In the genomic region with DNA sequence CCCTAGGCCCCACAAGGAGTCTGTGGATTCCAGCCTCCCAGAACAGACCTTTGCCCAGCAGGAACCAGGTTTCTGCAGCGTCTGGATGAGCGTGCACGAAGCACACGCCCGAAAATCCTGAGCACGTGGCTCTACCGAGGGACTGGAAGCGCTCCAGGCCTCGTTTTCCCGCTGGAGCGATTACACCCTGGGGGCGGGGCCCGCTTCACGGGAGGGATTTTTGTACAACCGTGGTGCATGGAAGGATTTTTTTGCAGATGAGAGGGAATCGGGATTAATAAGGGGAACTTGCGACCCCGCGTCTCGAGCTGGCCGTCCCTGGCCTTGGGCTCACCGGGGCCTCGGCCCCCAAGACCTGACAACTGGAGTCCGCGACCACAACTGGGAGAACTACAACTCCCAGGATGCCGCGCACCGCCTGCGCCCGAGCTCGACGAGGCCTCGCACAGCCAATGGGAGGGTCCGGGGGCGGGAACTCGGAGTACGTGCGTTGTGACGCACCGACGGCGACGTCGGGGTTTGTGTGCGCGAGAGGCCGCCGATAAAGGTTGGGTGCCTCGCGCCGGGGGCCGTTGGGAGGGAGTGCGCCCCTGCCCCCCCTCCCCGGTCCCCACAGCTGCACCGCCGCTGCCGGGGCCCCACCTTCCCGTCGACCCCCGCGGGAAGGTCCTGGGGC, we compare ENCODE assay signal across 8 cellular contexts. TPM values are rescaled to one million over a fixed set of nuclear protein-coding genes. Genes with fewer than 3 reads are reported as not detected.
DNase-seq lines count a peak whose midpoint lies in the region; ATAC-seq and TF ChIP-seq lines count a peak whose summit lies in the region.

Gene ZNF628, plus strand, starts transcription at position 518 of the 676 bp plus-strand sequence. CDS start 3,294 bp downstream, outside the sequence.

- H3K27ac Mint-ChIP-seq in CD4-positive, CD25-positive, alpha-beta regulatory T cell, result peak within 1 kb of the TSS; percentile 76 to 94 (median 90)
- peak within 1 kb of the TSS; percentile 92 for H3K27ac Mint-ChIP-seq in activated CD8-positive, alpha-beta T cell treated with anti-CD3 and anti-CD28 coated beads for 36 hours

- H3K4me3 ChIP-seq in CD4-positive, CD25-positive, alpha-beta regulatory T cell (ENCODE audit: low read depth, low read length), result peak within 1 kb of the TSS; percentile 93
- H3K4me3 ChIP-seq in ectodermal cell (ENCODE audit: insufficient read depth, low read depth, low read length) (peak within 1 kb of the TSS; percentile 69), lung (peak within 1 kb of the TSS; percentile 46)

- CTCF ChIA-PET in activated CD8-positive, alpha-beta T cell treated with anti-CD3 and anti-CD28 coated beads for 36 hours (lab: Charles Lee), result interaction anchor here (0.8 to 5.6 kb wide), 7 partner anchors 9 to 184 kb away, joined by 3 to 47 read pairs (median 4); partner anchors contain the start of gene NAT14

- H3K4me1 ChIP-seq in CD4-positive, CD25-positive, alpha-beta regulatory T cell (ENCODE audit: control insufficient read depth, insufficient read depth, low read length, poor library complexity, severe bottlenecking), result peaks cover 19% of the 10 kb centered on the region
- H3K4me1 ChIP-seq in ectodermal cell (ENCODE audit: control insufficient read depth, insufficient read depth, low read length) (peaks cover 19% of the 10 kb centered on the region), lung (ENCODE audit: control insufficient read depth in 2 of 2, insufficient read depth in 2 of 2, low read length in 2 of 2) (peaks cover 0 to 14% of the 10 kb centered on the region in 2 donors)

- 2% methylated on average over 54 of the region's 61 CpGs for WGBS in ectodermal cell, 2 experiments
- WGBS in lung, 2 donors, result 1% methylated on average over 44 to 61 of the region's 61 CpGs

- H3K4me3 Mint-ChIP-seq in CD4-positive, CD25-positive, alpha-beta regulatory T cell, result peak within 1 kb of the TSS; percentile 92 to 98 (median 94)
- H3K4me3 Mint-ChIP-seq in activated CD8-positive, alpha-beta T cell treated with anti-CD3 and anti-CD28 coated beads for 36 hours, result peak within 1 kb of the TSS; percentile 91

- H3K4me1 Mint-ChIP-seq in CD4-positive, CD25-positive, alpha-beta regulatory T cell, result peaks cover 0 to 42% (median 23%) of the 10 kb centered on the region in 4 donors
- peaks cover 28% of the 10 kb centered on the region for H3K4me1 Mint-ChIP-seq in activated CD8-positive, alpha-beta T cell treated with anti-CD3 and anti-CD28 coated beads for 36 hours (ENCODE audit: low read depth)

- H3K27me3 ChIP-seq in CD4-positive, CD25-positive, alpha-beta regulatory T cell (ENCODE audit: control insufficient read depth, insufficient read depth, low read length), result no peaks in the 10 kb centered on the region
- H3K27me3 ChIP-seq in ectodermal cell (ENCODE audit: control insufficient read depth, insufficient read depth, low read length, poor library complexity, severe bottlenecking) (no peaks in the 10 kb centered on the region), lung (ENCODE audit: control insufficient read depth, insufficient read depth) (no peaks in the 10 kb centered on the region)

- peak within 1 kb of the TSS; percentile 93 for H3K27ac ChIP-seq in CD4-positive, CD25-positive, alpha-beta regulatory T cell (ENCODE audit: insufficient read depth, low read length, poor library complexity, severe bottlenecking)
- H3K27ac ChIP-seq in ectodermal cell (ENCODE audit: insufficient read depth, low read depth, low read length, poor library complexity, severe bottlenecking), result peak within 1 kb of the TSS; percentile 58
- peak within 1 kb of the TSS; percentile 61 to 87 for H3K27ac ChIP-seq in lung (ENCODE audit: low read depth in 1 of 2, low read length in 1 of 2)

- H3K27me3 Mint-ChIP-seq in CD4-positive, CD25-positive, alpha-beta regulatory T cell, result peaks cover 5% of the 10 kb centered on the region
- H3K27me3 Mint-ChIP-seq in activated CD8-positive, alpha-beta T cell treated with anti-CD3 and anti-CD28 coated beads for 36 hours, result no peaks in the 10 kb centered on the region

- POLR2A ChIA-PET in activated CD8-positive, alpha-beta T cell treated with anti-CD3 and anti-CD28 coated beads for 36 hours (lab: Charles Lee), result interaction anchor here (0.9 to 3.5 kb wide), 7 partner anchors 10 to 221 kb away, joined by 3 to 22 read pairs (median 3); partner anchors contain the start of genes FIZ1, NAT14 and ZNF524

- intact Hi-C loops in activated CD8-positive, alpha-beta T cell treated with anti-CD3 and anti-CD28 coated beads for 36 hours (cut with micrococcal nuclease), result no loop called here

- ATAC-seq in CD4-positive, CD25-positive, alpha-beta regulatory T cell (ENCODE audit: low read depth in 2 of 2), result peak; percentile 93 to 95
- peak; percentile 81 for ATAC-seq in GM19455 (IDR thresholded peaks at IDR 0.05; ENCODE audit: unreplicated experiment)
- ATAC-seq in activated CD8-positive, alpha-beta T cell treated with anti-CD3 and anti-CD28 coated beads for 36 hours, result peak; percentile 93
- peak; percentile 96 for ATAC-seq in lung (ENCODE audit: insufficient read depth, low FRiP score)

- peak; percentile 96 to 99 (median 98) for DNase-seq in CD4-positive, CD25-positive, alpha-beta regulatory T cell
- peak; percentile 99 for DNase-seq in HK-2 (ENCODE audit: unreplicated experiment)
- DNase-seq in NCI-H82 treated with DMSO at 0.1 percent for 48 hours (lab: John Stamatoyannopoulos, UW; ENCODE audit: unreplicated experiment), result peak; percentile 95
- peak; percentile 99 for DNase-seq in activated CD8-positive, alpha-beta T cell treated with anti-CD3 and anti-CD28 coated beads for 36 hours
- DNase-seq in lung (ENCODE audit: low spot score), result peak; percentile 99
- peak; percentile 96 to 99 (median 98) for DNase-seq in stimulated activated CD4-positive, alpha-beta T cell treated with anti-CD3 and anti-CD28 coated beads, TNF-alpha, amount 100 ng/mL, for 24 hours (ENCODE audit: low read depth in 3 of 3)

- no peaks in the 10 kb centered on the region for H3K36me3 ChIP-seq in CD4-positive, CD25-positive, alpha-beta regulatory T cell (ENCODE audit: control insufficient read depth, insufficient read depth, low read length)
- H3K36me3 ChIP-seq in ectodermal cell (ENCODE audit: control insufficient read depth, insufficient read depth, low read length), result no peaks in the 10 kb centered on the region
- H3K36me3 ChIP-seq in lung (ENCODE audit: control insufficient read depth in 2 of 2, insufficient read depth in 2 of 2, low read length in 2 of 2), result peaks cover 0 to 2% of the 10 kb centered on the region in 2 donors

- H3K36me3 Mint-ChIP-seq in CD4-positive, CD25-positive, alpha-beta regulatory T cell, result peaks cover 5% of the 10 kb centered on the region
- peaks cover 2% of the 10 kb centered on the region for H3K36me3 Mint-ChIP-seq in activated CD8-positive, alpha-beta T cell treated with anti-CD3 and anti-CD28 coated beads for 36 hours (ENCODE audit: low read depth)

- H3K9me3 ChIP-seq in CD4-positive, CD25-positive, alpha-beta regulatory T cell (ENCODE audit: control insufficient read depth in 2 of 2, low read length in 2 of 2), result no peaks in the 10 kb centered on the region
- H3K9me3 ChIP-seq in ectodermal cell (ENCODE audit: control insufficient read depth, low read length), result no peaks in the 10 kb centered on the region
- H3K9me3 ChIP-seq in lung (ENCODE audit: control insufficient read depth in 2 of 2, insufficient read depth in 1 of 2, low read length in 1 of 2), result no peaks in the 10 kb centered on the region

- no peaks in the 10 kb centered on the region for H3K9me3 Mint-ChIP-seq in CD4-positive, CD25-positive, alpha-beta regulatory T cell
- H3K9me3 Mint-ChIP-seq in activated CD8-positive, alpha-beta T cell treated with anti-CD3 and anti-CD28 coated beads for 36 hours, result no peaks in the 10 kb centered on the region

- no peak for TF ChIP-seq CTCF in activated CD8-positive, alpha-beta T cell treated with anti-CD3 and anti-CD28 coated beads for 36 hours (IDR thresholded peaks at IDR 0.05)
- no peak for TF ChIP-seq CTCF in lung (IDR thresholded peaks at IDR 0.05; ENCODE audit: control extremely low read depth, extremely low read depth)

RNA-seq across cellular contexts. Expression of gene ZNF628, which starts in this region (rescaled TPM):
- 23.9 TPM for total RNA-seq in CD4-positive, CD25-positive, alpha-beta regulatory T cell
- polyA plus RNA-seq in CD4-positive, CD25-positive, alpha-beta regulatory T cell, result under 1 TPM; 0.05 to 0.22 (median 0.09) TPM
- 1 to 10 TPM; 8.4 to 8.6 TPM for total RNA-seq in activated CD8-positive, alpha-beta T cell treated with anti-CD3 and anti-CD28 coated beads for 36 hours
- 9.0 TPM for polyA plus RNA-seq in ectodermal cell (2013, experiment 1 of 4)
- polyA plus RNA-seq in ectodermal cell (2013, experiment 2 of 4), result 10.6 TPM
- 9.4 TPM for polyA plus RNA-seq in ectodermal cell (2013, experiment 3 of 4)
- 9.4 TPM for polyA plus RNA-seq in ectodermal cell (2013, experiment 4 of 4)
- total RNA-seq in lung, result 10 to 100 TPM in 1 of 2 donors, 1 to 10 TPM in 1; 2.0 to 12.3 TPM
- 1 to 10 TPM; 7.5 to 8.0 TPM for polyA plus RNA-seq in lung

Comparison
In these comparisons a context has a peak if more than half of its experiments do, and no peak if none do; other contexts are left out.
1. Peak in every context shown above with its lines: DNase-seq, ATAC-seq, H3K4me3 ChIP-seq and H3K27ac ChIP-seq.
2. RNA of gene ZNF628 (polyA plus RNA-seq): 7.5 to 8.0 TPM in lung; 0.05 to 0.22 TPM in CD4-positive, CD25-positive, alpha-beta regulatory T cell; every median in the first group is over 4 times any median in the second.